Comparison of ENCODE assay signal across 25 cellular contexts in genomic region chr6:3904518-3904917, GRCh38. TPM values are rescaled to one million over a fixed set of nuclear protein-coding genes. Genes with fewer than 3 reads are reported as not detected.
A peak's percentile ranks its signal among the peaks of the same experiment; 100 is the strongest.
DNase-seq lines count a peak whose midpoint lies in the region; ATAC-seq and TF ChIP-seq lines count a peak whose summit lies in the region.
"Had no signal": no experiment of that assay in that cellular context is flagged by ENCODE, and none has a peak within 500 bp of the region (broad histone marks: within the 10 kb centered on the region; RNA-seq: fewer than 3 reads in every experiment).

No MANE protein-coding gene starts in this region.

- no peak overlapping the region for H2AK5ac ChIP-seq in H9 (ENCODE audit: insufficient read length, low read length)

- no peak overlapping the region for H2BK12ac ChIP-seq in H9 (ENCODE audit: insufficient read length, low read depth, low read length)

- no peaks in the 10 kb centered on the region for H3K79me2 ChIP-seq in H9 (ENCODE audit: insufficient read depth, low read length)

- no peak overlapping the region for H4K5ac ChIP-seq in H9 (ENCODE audit: insufficient read length, low read depth, low read length)

- no peaks in the 10 kb centered on the region for H3K36me3 Mint-ChIP-seq in H9 (ENCODE audit: insufficient read depth in 1 of 3, low read depth in 3 of 3)

- H3K27me3 ChIP-seq in H9 (ENCODE audit: insufficient read depth, low read length) (no peaks in the 10 kb centered on the region), ascending aorta (no peaks in the 10 kb centered on the region), layer of hippocampus (ENCODE audit: control insufficient read depth, insufficient read depth, low read length) (peaks cover 2% of the 10 kb centered on the region), gastrocnemius medialis (no peaks in the 10 kb centered on the region)

- H3K4me3 Mint-ChIP-seq in H9, result no peak overlapping the region
- H3K4me3 Mint-ChIP-seq: HFFc6 had no signal

- intact Hi-C loops in ascending aorta (cut with DNase I) (no loop called here), gastrocnemius medialis (cut with DNase I; ENCODE audit: low total_unique reads) (no loop called here)

- no peak for TF ChIP-seq POLR2A in gastrocnemius medialis (IDR thresholded peaks at IDR 0.05)

- no peak overlapping the region for H3T11ph ChIP-seq in H9 (ENCODE audit: low read length)

- H3K18ac ChIP-seq in H9 (ENCODE audit: insufficient read length, low read depth, low read length), result no peak overlapping the region

- H3K36me3 ChIP-seq in ascending aorta (no peaks in the 10 kb centered on the region), gastrocnemius medialis (no peaks in the 10 kb centered on the region)
- H3K36me3 ChIP-seq: BE2C had no signal

- no peak overlapping the region for H3K56ac ChIP-seq in H9 (ENCODE audit: insufficient read length, low read depth, low read length)

- no peaks in the 10 kb centered on the region for H3K79me1 ChIP-seq in H9 (ENCODE audit: insufficient read depth, low read depth, low read length, poor library complexity, severe bottlenecking)

- no peak overlapping the region for H3K14ac ChIP-seq in H9 (ENCODE audit: insufficient read depth, low read length)

- no peak for ATAC-seq in gastrocnemius medialis
- ATAC-seq: A549, HepG2, K562 had no signal

- no peak for TF ChIP-seq CTCF in H9 (conservative IDR thresholded peaks at IDR 0.05)
- TF ChIP-seq CTCF in ascending aorta (IDR thresholded peaks at IDR 0.05), result no peak
- no peak for TF ChIP-seq CTCF in gastrocnemius medialis (IDR thresholded peaks at IDR 0.05 in 4 of 5, conservative IDR thresholded peaks at IDR 0.05 in 1 of 5)

- H3K9me3 Mint-ChIP-seq in H9, result no peaks in the 10 kb centered on the region; a peak in 1 of 5 replicates
- H3K9me3 Mint-ChIP-seq: HFFc6 had no signal

- DNase-seq in H9, result no peak
- DNase-seq in ascending aorta (ENCODE audit: low spot score in 2 of 2), result peak in 1 of 2 donors; percentile 61
- DNase-seq in gastrocnemius medialis, result no peak
- DNase-seq in AG20443 (ENCODE audit: low spot score), result no peak
- no peak for DNase-seq in activated CD4-positive, alpha-beta T cell treated with anti-CD3 and anti-CD28 coated beads for 1 hour
- no peak for DNase-seq in cerebellar cortex (ENCODE audit: low spot score)
- DNase-seq in inferior parietal cortex (ENCODE audit: extremely low spot score), result no peak
- DNase-seq: BE2C, DMS53, GDM1, HFFc6, NCI-H1092, NCI-H1436, NCI-H187 treated with DMSO at 0.1 percent for 48 hours, NCI-H2107, NCI-H2227 treated with DMSO at 0.1 percent for 48 hours, NCI-H510A, NCI-H748 treated with DMSO at 0.1 percent for 48 hours, SIG-M5 had no signal

- H3K27me3 Mint-ChIP-seq in H9 (ENCODE audit: low read depth), result peaks cover 3% of the 10 kb centered on the region

- no peak overlapping the region for H3K27ac Mint-ChIP-seq in H9
- H3K27ac Mint-ChIP-seq: HFFc6 had no signal

- no peak overlapping the region for H4K91ac ChIP-seq in H9 (ENCODE audit: insufficient read length, low read depth, low read length)

- H2AFZ ChIP-seq in H9 (ENCODE audit: low read length), result peak overlapping the region; percentile 53

- H3K4ac ChIP-seq in H9 (ENCODE audit: low read depth, low read length), result no peak overlapping the region

- peaks cover 11% of the 10 kb centered on the region for H3K4me1 ChIP-seq in H9 (ENCODE audit: insufficient read depth, low read length)
- H3K4me1 ChIP-seq in ascending aorta, result peaks cover 14 to 27% of the 10 kb centered on the region in 2 donors
- H3K4me1 ChIP-seq in gastrocnemius medialis, result peaks cover 44 to 49% of the 10 kb centered on the region in 2 donors
- H3K4me1 ChIP-seq: BE2C had no signal

- H3K9me3 ChIP-seq in H9 (ENCODE audit: control insufficient read depth, low read depth, low read length), result no peaks in the 10 kb centered on the region
- H3K9me3 ChIP-seq in ascending aorta, result no peaks in the 10 kb centered on the region
- H3K9me3 ChIP-seq in gastrocnemius medialis, result no peaks in the 10 kb centered on the region
- H3K9me3 ChIP-seq: A549, BE2C had no signal

- H3K23me2 ChIP-seq in H9 (ENCODE audit: insufficient read length, low read depth, low read length, poor library complexity, severe bottlenecking), result no peaks in the 10 kb centered on the region

- H2BK5ac ChIP-seq in H9 (ENCODE audit: insufficient read length, low read length), result no peak overlapping the region

- no peak overlapping the region for H4K8ac ChIP-seq in H9 (replicated peaks; ENCODE audit: insufficient read length, low read depth, low read length)

- no CpG with 5 or more reads among the region's 3 CpGs for WGBS in H9 (ENCODE audit: extremely low coverage, insufficient read length, low lambda C conversion rate)

- H3K4me3 ChIP-seq in ascending aorta (no peak overlapping the region), gastrocnemius medialis (no peak overlapping the region)
- H3K4me3 ChIP-seq: A549, K562 had no signal

- H3K4me1 Mint-ChIP-seq in H9, result peaks cover 41 to 45% of the 10 kb centered on the region in 2 experiments

- H3K9ac ChIP-seq in H9 (ENCODE audit: extremely low read depth, insufficient read length, low read length), result no peak overlapping the region

- H3K4me2 ChIP-seq in H9 (ENCODE audit: insufficient read depth, insufficient read length, low read length), result no peak overlapping the region
- H3K4me2 ChIP-seq: A549 had no signal

- in situ Hi-C loops in gastrocnemius medialis (cut with MboI; ENCODE audit: low sequenced_read_pairs in 4 of 4), result no loop called here

- H3K27ac ChIP-seq in H9 (ENCODE audit: insufficient read length, low read depth, low read length), result no peak overlapping the region
- H3K27ac ChIP-seq in ascending aorta, result peak overlapping the region; percentile 60 to 67
- peak overlapping the region; percentile 71 for H3K27ac ChIP-seq in layer of hippocampus (ENCODE audit: low read depth, low read length)
- peak overlapping the region; percentile 85 to 92 (median 90) for H3K27ac ChIP-seq in gastrocnemius medialis
- H3K27ac ChIP-seq: A549, HL-60 had no signal

- H3K23ac ChIP-seq in H9 (ENCODE audit: insufficient read length, low read depth, low read length), result no peak overlapping the region

- H2BK20ac ChIP-seq in H9 (ENCODE audit: low read depth, low read length, poor library complexity, severe bottlenecking), result no peak overlapping the region

- peaks cover 3% of the 10 kb centered on the region for H4K20me1 ChIP-seq in H9 (ENCODE audit: control insufficient read depth, insufficient read depth, insufficient read length)

- no peak overlapping the region for H2BK15ac ChIP-seq in H9 (ENCODE audit: low read depth, low read length)

- no peak overlapping the region for H2BK120ac ChIP-seq in H9 (ENCODE audit: low read depth, low read length, poor library complexity, severe bottlenecking)

RNA-seq across cellular contexts. Expression of gene FAM50B, which starts 55.3 kb away (rescaled TPM):
- 3.3 and 3.8 TPM in 2 replicates for total RNA-seq in H9 (2021)
- 8.1 TPM for total RNA-seq in ascending aorta
- 10 to 100 TPM in 3 of 4 donors, 1 to 10 TPM in 1; 4.4 to 19.6 (median 15.3) TPM for total RNA-seq in gastrocnemius medialis
- total RNA-seq: HepG2, HT-29 had no signal
